In genomic region chr1:115185351-115185750, GRCh38 we compare ENCODE assay signal across 1 cellular context.
TF ChIP-seq lines count a peak whose summit lies in the region.

No MANE protein-coding gene starts in this region.

TF ChIP-seq in HCT116, 20 proteins besides CTCF, POLR2A, EP300 and RAD21 (continued from another document):
- TF ChIP-seq REST (IDR thresholded peaks at IDR 0.05; ENCODE audit: low read depth) = no peak
- TF ChIP-seq JUND (IDR thresholded peaks at IDR 0.05) = no peak
- TF ChIP-seq CBX3 (IDR thresholded peaks at IDR 0.05; ENCODE audit: low read depth) = no peak
- no peak for TF ChIP-seq EZH2phosphoT487 (IDR thresholded peaks at IDR 0.05; ENCODE audit: borderline replicate concordance)
- no peak for TF ChIP-seq CEBPB (IDR thresholded peaks at IDR 0.05; ENCODE audit: low read depth)
- TF ChIP-seq EGR1 (IDR thresholded peaks at IDR 0.05; ENCODE audit: low read depth) = no peak
- TF ChIP-seq SRF (IDR thresholded peaks at IDR 0.05; ENCODE audit: low read depth) = no peak
- no peak for TF ChIP-seq MAX (IDR thresholded peaks at IDR 0.05)
